In the genomic region with DNA sequence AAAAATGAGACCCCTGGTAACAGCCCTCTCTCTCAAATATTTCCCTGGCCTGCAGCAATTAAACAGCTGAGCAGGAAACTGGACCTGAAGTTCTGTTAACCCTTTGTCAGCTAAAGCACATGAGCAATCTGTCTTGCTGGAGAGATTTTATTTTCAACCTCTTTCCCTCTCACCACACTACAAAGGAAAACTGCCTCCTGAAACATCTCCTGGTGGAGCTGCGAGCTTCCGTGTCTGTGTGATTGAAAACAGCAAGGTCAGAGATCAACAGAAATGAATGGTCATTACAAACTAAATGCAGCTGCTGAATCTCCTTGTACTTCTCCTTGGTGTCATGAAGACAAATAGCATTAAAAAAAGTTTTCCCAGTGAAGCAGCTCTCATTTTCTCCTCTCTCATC, we compare ENCODE assay signal across 2 cellular contexts.
TF ChIP-seq lines count a peak whose summit lies in the region.

No MANE protein-coding gene starts in this region.

TF ChIP-seq in K562, 482 proteins besides CTCF, POLR2A, EP300 and RAD21:
- TF ChIP-seq, protein P1, sequence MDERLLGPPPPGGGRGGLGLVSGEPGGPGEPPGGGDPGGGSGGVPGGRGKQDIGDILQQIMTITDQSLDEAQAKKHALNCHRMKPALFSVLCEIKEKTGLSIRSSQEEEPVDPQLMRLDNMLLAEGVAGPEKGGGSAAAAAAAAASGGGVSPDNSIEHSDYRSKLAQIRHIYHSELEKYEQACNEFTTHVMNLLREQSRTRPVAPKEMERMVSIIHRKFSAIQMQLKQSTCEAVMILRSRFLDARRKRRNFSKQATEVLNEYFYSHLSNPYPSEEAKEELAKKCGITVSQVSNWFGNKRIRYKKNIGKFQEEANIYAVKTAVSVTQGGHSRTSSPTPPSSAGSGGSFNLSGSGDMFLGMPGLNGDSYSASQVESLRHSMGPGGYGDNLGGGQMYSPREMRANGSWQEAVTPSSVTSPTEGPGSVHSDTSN (CRISPR knock-in tag; IDR thresholded peaks at IDR 0.05; ENCODE audit: low read depth), result no peak
- TF ChIP-seq, protein P1 (tag; conservative IDR thresholded peaks at IDR 0.05; ENCODE audit: low read depth), result peak; percentile 41; the same call in 1 of the 2 replicates
- TF ChIP-seq TEAD2 (tag; IDR thresholded peaks at IDR 0.05), result no peak

TF ChIP-seq in SK-N-SH, 30 proteins besides CTCF, POLR2A, EP300 and RAD21 (continued from another document):
- TF ChIP-seq, protein P2, sequence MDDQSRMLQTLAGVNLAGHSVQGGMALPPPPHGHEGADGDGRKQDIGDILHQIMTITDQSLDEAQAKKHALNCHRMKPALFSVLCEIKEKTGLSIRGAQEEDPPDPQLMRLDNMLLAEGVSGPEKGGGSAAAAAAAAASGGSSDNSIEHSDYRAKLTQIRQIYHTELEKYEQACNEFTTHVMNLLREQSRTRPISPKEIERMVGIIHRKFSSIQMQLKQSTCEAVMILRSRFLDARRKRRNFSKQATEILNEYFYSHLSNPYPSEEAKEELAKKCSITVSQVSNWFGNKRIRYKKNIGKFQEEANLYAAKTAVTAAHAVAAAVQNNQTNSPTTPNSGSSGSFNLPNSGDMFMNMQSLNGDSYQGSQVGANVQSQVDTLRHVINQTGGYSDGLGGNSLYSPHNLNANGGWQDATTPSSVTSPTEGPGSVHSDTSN (IDR thresholded peaks at IDR 0.05), result no peak
- TF ChIP-seq, protein P3, sequence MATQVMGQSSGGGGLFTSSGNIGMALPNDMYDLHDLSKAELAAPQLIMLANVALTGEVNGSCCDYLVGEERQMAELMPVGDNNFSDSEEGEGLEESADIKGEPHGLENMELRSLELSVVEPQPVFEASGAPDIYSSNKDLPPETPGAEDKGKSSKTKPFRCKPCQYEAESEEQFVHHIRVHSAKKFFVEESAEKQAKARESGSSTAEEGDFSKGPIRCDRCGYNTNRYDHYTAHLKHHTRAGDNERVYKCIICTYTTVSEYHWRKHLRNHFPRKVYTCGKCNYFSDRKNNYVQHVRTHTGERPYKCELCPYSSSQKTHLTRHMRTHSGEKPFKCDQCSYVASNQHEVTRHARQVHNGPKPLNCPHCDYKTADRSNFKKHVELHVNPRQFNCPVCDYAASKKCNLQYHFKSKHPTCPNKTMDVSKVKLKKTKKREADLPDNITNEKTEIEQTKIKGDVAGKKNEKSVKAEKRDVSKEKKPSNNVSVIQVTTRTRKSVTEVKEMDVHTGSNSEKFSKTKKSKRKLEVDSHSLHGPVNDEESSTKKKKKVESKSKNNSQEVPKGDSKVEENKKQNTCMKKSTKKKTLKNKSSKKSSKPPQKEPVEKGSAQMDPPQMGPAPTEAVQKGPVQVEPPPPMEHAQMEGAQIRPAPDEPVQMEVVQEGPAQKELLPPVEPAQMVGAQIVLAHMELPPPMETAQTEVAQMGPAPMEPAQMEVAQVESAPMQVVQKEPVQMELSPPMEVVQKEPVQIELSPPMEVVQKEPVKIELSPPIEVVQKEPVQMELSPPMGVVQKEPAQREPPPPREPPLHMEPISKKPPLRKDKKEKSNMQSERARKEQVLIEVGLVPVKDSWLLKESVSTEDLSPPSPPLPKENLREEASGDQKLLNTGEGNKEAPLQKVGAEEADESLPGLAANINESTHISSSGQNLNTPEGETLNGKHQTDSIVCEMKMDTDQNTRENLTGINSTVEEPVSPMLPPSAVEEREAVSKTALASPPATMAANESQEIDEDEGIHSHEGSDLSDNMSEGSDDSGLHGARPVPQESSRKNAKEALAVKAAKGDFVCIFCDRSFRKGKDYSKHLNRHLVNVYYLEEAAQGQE (IDR thresholded peaks at IDR 0.05; ENCODE audit: low read depth, low read length), result no peak
- TF ChIP-seq, protein P4, sequence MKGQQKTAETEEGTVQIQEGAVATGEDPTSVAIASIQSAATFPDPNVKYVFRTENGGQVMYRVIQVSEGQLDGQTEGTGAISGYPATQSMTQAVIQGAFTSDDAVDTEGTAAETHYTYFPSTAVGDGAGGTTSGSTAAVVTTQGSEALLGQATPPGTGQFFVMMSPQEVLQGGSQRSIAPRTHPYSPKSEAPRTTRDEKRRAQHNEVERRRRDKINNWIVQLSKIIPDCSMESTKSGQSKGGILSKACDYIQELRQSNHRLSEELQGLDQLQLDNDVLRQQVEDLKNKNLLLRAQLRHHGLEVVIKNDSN (IDR thresholded peaks at IDR 0.05; ENCODE audit: borderline replicate concordance, low read depth), result no peak
- TF ChIP-seq GABPA (IDR thresholded peaks at IDR 0.05; ENCODE audit: low read depth) (no peak), MXI1 (IDR thresholded peaks at IDR 0.05; ENCODE audit: low read depth, low read length) (no peak), JUND (IDR thresholded peaks at IDR 0.05) (no peak), FOXM1 (IDR thresholded peaks at IDR 0.05; ENCODE audit: low read depth) (no peak)
- TF ChIP-seq, protein P5, sequence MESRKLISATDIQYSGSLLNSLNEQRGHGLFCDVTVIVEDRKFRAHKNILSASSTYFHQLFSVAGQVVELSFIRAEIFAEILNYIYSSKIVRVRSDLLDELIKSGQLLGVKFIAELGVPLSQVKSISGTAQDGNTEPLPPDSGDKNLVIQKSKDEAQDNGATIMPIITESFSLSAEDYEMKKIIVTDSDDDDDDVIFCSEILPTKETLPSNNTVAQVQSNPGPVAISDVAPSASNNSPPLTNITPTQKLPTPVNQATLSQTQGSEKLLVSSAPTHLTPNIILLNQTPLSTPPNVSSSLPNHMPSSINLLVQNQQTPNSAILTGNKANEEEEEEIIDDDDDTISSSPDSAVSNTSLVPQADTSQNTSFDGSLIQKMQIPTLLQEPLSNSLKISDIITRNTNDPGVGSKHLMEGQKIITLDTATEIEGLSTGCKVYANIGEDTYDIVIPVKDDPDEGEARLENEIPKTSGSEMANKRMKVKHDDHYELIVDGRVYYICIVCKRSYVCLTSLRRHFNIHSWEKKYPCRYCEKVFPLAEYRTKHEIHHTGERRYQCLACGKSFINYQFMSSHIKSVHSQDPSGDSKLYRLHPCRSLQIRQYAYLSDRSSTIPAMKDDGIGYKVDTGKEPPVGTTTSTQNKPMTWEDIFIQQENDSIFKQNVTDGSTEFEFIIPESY (IDR thresholded peaks at IDR 0.05; ENCODE audit: borderline replicate concordance, low read depth), result no peak
TF ChIP-seq in SK-N-SH: peak in this region for 0.
